15 cellular contexts compared by ENCODE assay signal in genomic region chr1:156387899-156388813, GRCh38. TPM values are rescaled to one million over a fixed set of nuclear protein-coding genes. Genes with fewer than 3 reads are reported as not detected.
DNase-seq lines count a peak whose midpoint lies in the region; FAIRE-seq and TF ChIP-seq lines count a peak whose summit lies in the region.
"Had no signal": no experiment of that assay in that cellular context is flagged by ENCODE, and none has a peak within 500 bp of the region (broad histone marks: within the 10 kb centered on the region; RNA-seq: fewer than 3 reads in every experiment).

No MANE protein-coding gene starts in this region.

- WGBS in H1 (ENCODE audit: extremely low coverage in 1 of 2, insufficient coverage in 1 of 2, insufficient read length in 1 of 2, insufficient replicate concordance in 2 of 2, low coverage in 1 of 2, low lambda C conversion rate in 2 of 2, missing lambda C conversion rate in 1 of 2), 2 experiments, result 13% methylated on average over 52 of the region's 80 CpGs; no CpG with 5 or more reads in 1 of the 2 experiments

- H3K23me2 ChIP-seq in H1 (ENCODE audit: low read depth, low read length), result peaks cover 4% of the 10 kb centered on the region; the same call in 1 of the 2 replicates

- TF ChIP-seq POLR2A in H1 (IDR thresholded peaks at IDR 0.05; ENCODE audit: control extremely low read depth in 1 of 2, low read depth in 2 of 2, low read length in 2 of 2), result no peak

- H4K8ac ChIP-seq in H1 (ENCODE audit: extremely low read depth, insufficient read depth, low read length), result peak overlapping the region; percentile 53

- peak overlapping the region; percentile 85 for H3K18ac ChIP-seq in H1 (ENCODE audit: extremely low read depth, low read length)

- no peak overlapping the region for H3K14ac ChIP-seq in H1 (ENCODE audit: insufficient read length)

- H3K56ac ChIP-seq in H1 (replicated peaks; ENCODE audit: insufficient read length, low read depth, low read length), result peak overlapping the region; percentile 27

- peak overlapping the region; percentile 74; the same call in 1 of the 2 replicates for H2BK15ac ChIP-seq in H1 (ENCODE audit: low read length)

- peak overlapping the region in 1 of 4 experiments; percentile 8; a peak in 2 of 7 replicates for H3K9ac ChIP-seq in H1 (replicated peaks in 1 of 4; ENCODE audit: extremely low read depth in 1 of 4, low read depth in 3 of 4, low read length in 3 of 4)

- peak overlapping the region; percentile 87; the same call in 1 of the 2 replicates for H2BK12ac ChIP-seq in H1 (ENCODE audit: low read depth, low read length)

- H2AFZ ChIP-seq in H1 (ENCODE audit: low read length), result peak overlapping the region; percentile 87; the same call in 1 of the 2 replicates

- peak overlapping the region; percentile 70 for H2BK120ac ChIP-seq in H1 (replicated peaks; ENCODE audit: low read depth, low read length)

- peak overlapping the region; percentile 57 to 85 for H3K4me2 ChIP-seq in H1 (ENCODE audit: insufficient read depth in 1 of 2, low read depth in 2 of 2, low read length in 2 of 2)

- no peak for FAIRE-seq in H1 (lab: Jason Lieb, UNC)
- FAIRE-seq: bronchial epithelial cell had no signal

- H4K20me1 ChIP-seq in H1 (replicated peaks in 1 of 2; ENCODE audit: control insufficient read depth in 1 of 2, insufficient read depth in 2 of 2, low read length in 2 of 2), result no peaks in the 10 kb centered on the region

- no peak for TF ChIP-seq CTCF in H1 (IDR thresholded peaks at IDR 0.05; ENCODE audit: control extremely low read depth in 1 of 3, insufficient read depth in 1 of 3, low read depth in 1 of 3, low read length in 3 of 3)

- peak overlapping the region; percentile 23 to 59 (median 32) for H3K4me3 ChIP-seq in H1 (ENCODE audit: extremely low read depth in 1 of 4, insufficient read depth in 2 of 4, low read depth in 3 of 4, low read length in 4 of 4)

- POLR2A ChIA-PET in H1 (lab: Charles Lee; ENCODE audit: partially characterized antibody), result interaction anchor here (0.8 to 7.3 kb wide), 12 partner anchors 12 to 58 kb away, joined by 3 to 26 read pairs (median 6); no protein-coding TSS in a partner anchor

- H3K23ac ChIP-seq in H1 (ENCODE audit: insufficient read length), result no peak overlapping the region

- H3K27me3 ChIP-seq in H1 (replicated peaks in 1 of 4; ENCODE audit: control insufficient read depth in 3 of 4, extremely low read depth in 1 of 4, insufficient read depth in 3 of 4, low read length in 3 of 4), result peaks cover 14 to 64% (median 55%) of the 10 kb centered on the region in 4 experiments

- no peak overlapping the region for H4K5ac ChIP-seq in H1 (ENCODE audit: insufficient read length, low read depth, low read length)

- DNase-seq in NCI-H146 (lab: John Stamatoyannopoulos, UW) (peak; percentile 39), NCI-H146 treated with DMSO at 0.1 percent for 48 hours (lab: John Stamatoyannopoulos, UW; ENCODE audit: unreplicated experiment) (no peak), H1 (ENCODE audit: low read depth in 1 of 2, low spot score in 2 of 2) (peak in 1 of 2 experiments; percentile 74), medulla oblongata (ENCODE audit: extremely low spot score) (peak; percentile 94), substantia nigra (lab: John Stamatoyannopoulos, UW) (peak; percentile 59 to 96 (median 91)), NOMO-1 treated with DMSO at 0.1 percent for 48 hours (lab: John Stamatoyannopoulos, UW; ENCODE audit: unreplicated experiment) (no peak), GM03348 (ENCODE audit: low spot score) (no peak)
- DNase-seq in activated CD4-positive, alpha-beta T cell treated with anti-CD3 and anti-CD28 coated beads for 4 hours, result no peak
- DNase-seq: activated CD8-positive, alpha-beta memory T cell treated with anti-CD3 and anti-CD28 coated beads, Interleukin-2, amount 50 U/mL, for 48 hours; gastrocnemius medialis; HCEC 1CT had no signal

- no peak overlapping the region for H2AK5ac ChIP-seq in H1 (ENCODE audit: low read depth, low read length)

- no peak overlapping the region for H3K27ac ChIP-seq in H1 (ENCODE audit: low read depth, low read length)
- peak overlapping the region; percentile 89 for H3K27ac ChIP-seq in substantia nigra (ENCODE audit: low read depth, low read length, poor library complexity, severe bottlenecking)
- H3K27ac ChIP-seq: 22Rv1, gastrocnemius medialis had no signal

- no peak overlapping the region for H2BK5ac ChIP-seq in H1 (ENCODE audit: low read depth, low read length)

- H3K79me1 ChIP-seq in H1 (ENCODE audit: low read depth, low read length), result no peaks in the 10 kb centered on the region

- peaks cover 7 to 43% (median 32%) of the 10 kb centered on the region in 4 experiments for H3K4me1 ChIP-seq in H1 (replicated peaks in 1 of 4; ENCODE audit: control insufficient read depth in 3 of 4, insufficient read depth in 4 of 4, low read length in 3 of 4)
- H3K4me1 ChIP-seq: gastrocnemius medialis had no signal

- H3K4ac ChIP-seq in H1 (replicated peaks; ENCODE audit: insufficient read length, low read depth, low read length), result no peak overlapping the region

- H4K91ac ChIP-seq in H1 (replicated peaks; ENCODE audit: insufficient read length, low read length), result peak overlapping the region; percentile 93

- H2BK20ac ChIP-seq in H1 (ENCODE audit: low read length), result peak overlapping the region; percentile 76; the same call in 1 of the 2 replicates

- TF ChIP-seq EP300 in H1 (IDR thresholded peaks at IDR 0.05; ENCODE audit: borderline replicate concordance in 1 of 2, low read depth in 2 of 2, low read length in 2 of 2), result no peak

- CTCF ChIA-PET in H1 (lab: Charles Lee; ENCODE audit: partially characterized antibody), result interaction anchor here (1.4 to 26.1 kb wide), 11 partner anchors 9 to 62 kb away, joined by 3 to 574 read pairs (median 156); partner anchors contain the start of gene RHBG

- H3K9me3 ChIP-seq in H1 (ENCODE audit: insufficient read depth in 2 of 2, low read depth in 1 of 2, low read length in 1 of 2), result no peaks in the 10 kb centered on the region
- H3K9me3 ChIP-seq: gastrocnemius medialis had no signal

- TF ChIP-seq RAD21 in H1 (IDR thresholded peaks at IDR 0.05 in 1 of 2, conservative IDR thresholded peaks at IDR 0.05 in 1 of 2; ENCODE audit: low read depth in 2 of 2, low read length in 2 of 2), result no peak

- no peaks in the 10 kb centered on the region for H3K79me2 ChIP-seq in H1 (ENCODE audit: control insufficient read depth in 1 of 2, insufficient read depth in 2 of 2, low read length in 2 of 2)

- no peaks in the 10 kb centered on the region for H3K36me3 ChIP-seq in H1 (ENCODE audit: control insufficient read depth in 2 of 4, insufficient read depth in 4 of 4, low read length in 3 of 4)
- H3K36me3 ChIP-seq: gastrocnemius medialis had no signal

TF ChIP-seq in H1, 55 proteins besides CTCF, POLR2A, EP300 and RAD21:
- peak; percentile 7 for TF ChIP-seq ASH2L (IDR thresholded peaks at IDR 0.05; ENCODE audit: low read length)
- TF ChIP-seq RFX5 (IDR thresholded peaks at IDR 0.05; ENCODE audit: borderline replicate concordance, low read depth, low read length), result no peak
- no peak for TF ChIP-seq SP4 (IDR thresholded peaks at IDR 0.05; ENCODE audit: low read length)
- 0 out of 2 replicates have a peak, but pooled peaks have one; percentile 31 for TF ChIP-seq TAF1 (IDR thresholded peaks at IDR 0.05; ENCODE audit: low read depth, low read length)
- peak; percentile 42; the same call in 1 of the 2 replicates for TF ChIP-seq GABPA (IDR thresholded peaks at IDR 0.05; ENCODE audit: borderline replicate concordance, insufficient read depth, low read length)
- 0 out of 2 replicates have a peak, but pooled peaks have one; percentile 45 for TF ChIP-seq YY1 (IDR thresholded peaks at IDR 0.05; ENCODE audit: low read depth, low read length)
- TF ChIP-seq TAF7 (optimal IDR thresholded peaks at IDR 0.05; ENCODE audit: borderline replicate concordance, low read depth, low read length), result no peak
- TF ChIP-seq JUND (IDR thresholded peaks at IDR 0.05; ENCODE audit: low read length), result no peak
- peak; percentile 79 for TF ChIP-seq SUZ12 (IDR thresholded peaks at IDR 0.05; ENCODE audit: low read length)
- TF ChIP-seq KDM4A (IDR thresholded peaks at IDR 0.05; ENCODE audit: low read depth, low read length, severe bottlenecking), result peak; percentile 46
TF ChIP-seq in H1: peak in this region for 6.

RNA-seq across cellular contexts. Expression of gene RHBG, which starts 19.1 kb away (rescaled TPM):
- total RNA-seq in H1 (2021; fragmentation: NEBNext Ultra II Directional; extraction: Animal tissue kit (Norgen Biotek cat#: 25700)), result 2.2 and 2.6 TPM in 2 replicates
- polyA plus RNA-seq in H1 (2011; rRNA removed), result 2.7 and 3.1 TPM in 2 replicates
- 2.7 TPM for polyA plus RNA-seq in H1 (2011; cell fraction: cytosol; rRNA removed)
- 6.5 TPM for polyA plus RNA-seq in H1 (2011; cell fraction: nucleus; rRNA removed)
- 1.9 to 2.4 TPM (median 2.1 TPM) in 4 replicates for polyA plus RNA-seq in H1 (2012, experiment 1 of 2)
- polyA plus RNA-seq in H1 (2012, experiment 2 of 2), result 0.92 TPM
- 2.1 TPM for polyA plus RNA-seq in H1 (2013, experiment 1 of 2)
- polyA plus RNA-seq in H1 (2013, experiment 2 of 2), result 1.7 TPM
- polyA minus RNA-seq in H1 (2011; rRNA and poly(A)+ RNA removed), result 1.2 and 1.5 TPM in 2 replicates
- polyA minus RNA-seq in H1 (2011; cell fraction: cytosol; rRNA and poly(A)+ RNA removed), result 2.1 TPM
- 5.1 TPM for polyA minus RNA-seq in H1 (2011; cell fraction: nucleus; rRNA and poly(A)+ RNA removed)
- total RNA-seq: gastrocnemius medialis; T-helper 2 cell treated with Interferon-gamma antibody and Interleukin-4, amounts not matched to agents 100 ng/mL and 5 ng/mL, for 36 hours had no signal
- polyA plus RNA-seq: neural cell had no signal

RNA-seq across cellular contexts. Expression of gene TSACC, which starts 49.8 kb away (rescaled TPM):
- total RNA-seq in H1 (2021; fragmentation: NEBNext Ultra II Directional; extraction: Animal tissue kit (Norgen Biotek cat#: 25700)), result 1.0 and 2.1 TPM in 2 replicates
- polyA plus RNA-seq in H1 (2011; rRNA removed), result 3.3 and 5.0 TPM in 2 replicates
- polyA plus RNA-seq in H1 (2011; cell fraction: cytosol; rRNA removed), result 1.7 TPM
- polyA plus RNA-seq in H1 (2011; cell fraction: nucleus; rRNA removed), result 2.9 TPM
- 1.9 to 4.5 TPM (median 3.7 TPM) in 4 replicates for polyA plus RNA-seq in H1 (2012, experiment 1 of 2)
- 3.0 TPM for polyA plus RNA-seq in H1 (2012, experiment 2 of 2)
- polyA plus RNA-seq in H1 (2013, experiment 1 of 2), result 5.1 TPM
- polyA plus RNA-seq in H1 (2013, experiment 2 of 2), result 4.6 TPM
- 0.85 and 1.9 TPM in 2 replicates for polyA minus RNA-seq in H1 (2011; rRNA and poly(A)+ RNA removed)
- not detected for polyA minus RNA-seq in H1 (2011; cell fraction: cytosol; rRNA and poly(A)+ RNA removed)
- polyA minus RNA-seq in H1 (2011; cell fraction: nucleus; rRNA and poly(A)+ RNA removed), result not detected
- total RNA-seq: bronchial epithelial cell; gastrocnemius medialis; T-helper 2 cell treated with Interferon-gamma antibody and Interleukin-4, amounts not matched to agents 100 ng/mL and 5 ng/mL, for 36 hours had no signal
- polyA plus RNA-seq: neural cell had no signal

RNA-seq across cellular contexts. Expression of gene CCT3, which starts 50.1 kb away (rescaled TPM):
- 471 and 480 TPM in 2 replicates for total RNA-seq in H1 (2021; fragmentation: NEBNext Ultra II Directional; extraction: Animal tissue kit (Norgen Biotek cat#: 25700))
- polyA plus RNA-seq in H1 (2011; rRNA removed), result 321 and 431 TPM in 2 replicates
- 579 TPM for polyA plus RNA-seq in H1 (2011; cell fraction: cytosol; rRNA removed)
- 286 TPM for polyA plus RNA-seq in H1 (2011; cell fraction: nucleus; rRNA removed)
- 427 to 481 TPM (median 450 TPM) in 4 replicates for polyA plus RNA-seq in H1 (2012, experiment 1 of 2)
- polyA plus RNA-seq in H1 (2012, experiment 2 of 2), result 414 TPM
- 278 TPM for polyA plus RNA-seq in H1 (2013, experiment 1 of 2)
- polyA plus RNA-seq in H1 (2013, experiment 2 of 2), result 275 TPM
- polyA minus RNA-seq in H1 (2011; rRNA and poly(A)+ RNA removed), result 711 and 916 TPM in 2 replicates
- polyA minus RNA-seq in H1 (2011; cell fraction: cytosol; rRNA and poly(A)+ RNA removed), result 351 TPM
- polyA minus RNA-seq in H1 (2011; cell fraction: nucleus; rRNA and poly(A)+ RNA removed), result 216 TPM

Comparison
In these comparisons a context has a peak if more than half of its experiments do, and no peak if none do; other contexts are left out.
1. DNase-seq: peak in NCI-H146 (single experiment), medulla oblongata (single experiment) and substantia nigra (49 of 49); none in NCI-H146 treated with DMSO at 0.1 percent for 48 hours (single experiment), NOMO-1 treated with DMSO at 0.1 percent for 48 hours (single experiment), GM03348 (single experiment) and activated CD4-positive, alpha-beta T cell treated with anti-CD3 and anti-CD28 coated beads for 4 hours (0 of 2).